Comparison of ENCODE assay signal across 1 cellular context in the genomic region with DNA sequence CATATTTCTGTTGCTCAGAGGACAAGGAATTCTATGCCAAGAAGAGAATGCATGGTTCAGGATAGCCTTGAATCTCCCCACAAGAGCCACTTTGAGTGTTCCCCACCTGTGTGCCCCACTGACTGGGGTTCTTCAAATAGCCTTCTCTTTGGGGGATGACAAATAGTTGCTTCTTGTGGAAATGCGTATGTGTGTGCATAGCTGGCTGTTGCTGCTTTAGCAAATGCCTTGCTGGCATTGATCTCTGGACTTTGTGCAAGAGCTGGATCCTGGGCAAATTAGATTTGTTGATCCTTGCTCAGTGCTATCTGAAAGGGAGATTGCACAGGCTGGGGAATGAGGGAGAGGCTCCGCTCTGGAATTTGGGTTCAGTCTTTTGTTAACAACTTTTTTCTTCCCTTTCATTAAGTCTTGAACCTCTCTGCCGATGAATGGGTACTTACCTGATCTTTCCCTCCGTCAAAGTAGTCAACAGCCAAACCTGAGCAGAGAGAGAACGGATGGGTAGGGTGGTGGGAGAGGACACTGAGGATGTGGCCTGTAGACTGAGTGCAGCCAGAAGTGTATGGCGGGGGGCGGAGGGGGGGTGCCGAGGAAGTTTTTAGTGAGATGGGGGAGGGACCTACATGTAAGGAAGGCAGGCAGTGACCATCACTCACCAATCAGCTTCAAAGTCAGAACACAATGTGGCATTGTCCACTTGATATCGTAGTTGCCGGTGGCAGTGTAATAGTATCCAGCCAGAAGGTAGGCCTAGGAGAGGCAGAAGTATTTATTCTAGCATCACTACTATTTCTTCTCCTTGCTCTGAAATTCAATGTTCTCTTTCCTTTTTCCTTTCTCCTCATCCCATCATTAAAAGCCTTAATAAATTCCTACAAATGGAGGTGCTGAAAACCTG.
TF ChIP-seq lines count a peak whose summit lies in the region.

No MANE protein-coding gene starts in this region.

TF ChIP-seq in HepG2, 621 proteins besides CTCF, POLR2A, EP300 and RAD21 (continued from another document and continues in another):
- TF ChIP-seq, protein P1, sequence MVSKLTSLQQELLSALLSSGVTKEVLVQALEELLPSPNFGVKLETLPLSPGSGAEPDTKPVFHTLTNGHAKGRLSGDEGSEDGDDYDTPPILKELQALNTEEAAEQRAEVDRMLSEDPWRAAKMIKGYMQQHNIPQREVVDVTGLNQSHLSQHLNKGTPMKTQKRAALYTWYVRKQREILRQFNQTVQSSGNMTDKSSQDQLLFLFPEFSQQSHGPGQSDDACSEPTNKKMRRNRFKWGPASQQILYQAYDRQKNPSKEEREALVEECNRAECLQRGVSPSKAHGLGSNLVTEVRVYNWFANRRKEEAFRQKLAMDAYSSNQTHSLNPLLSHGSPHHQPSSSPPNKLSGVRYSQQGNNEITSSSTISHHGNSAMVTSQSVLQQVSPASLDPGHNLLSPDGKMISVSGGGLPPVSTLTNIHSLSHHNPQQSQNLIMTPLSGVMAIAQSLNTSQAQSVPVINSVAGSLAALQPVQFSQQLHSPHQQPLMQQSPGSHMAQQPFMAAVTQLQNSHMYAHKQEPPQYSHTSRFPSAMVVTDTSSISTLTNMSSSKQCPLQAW (CRISPR knock-in tag; IDR thresholded peaks at IDR 0.05): peak; percentile 71; the same call in 1 of the 2 replicates
- TF ChIP-seq KLF9 (CRISPR knock-in tag; IDR thresholded peaks at IDR 0.05; ENCODE audit: low read depth): no peak
- no peak; the same call in 1 of the 2 replicates for TF ChIP-seq SRY (CRISPR knock-in tag; IDR thresholded peaks at IDR 0.05)
- TF ChIP-seq ZNF7 (CRISPR knock-in tag; IDR thresholded peaks at IDR 0.05): no peak
- TF ChIP-seq ZFP36L1 (CRISPR knock-in tag; IDR thresholded peaks at IDR 0.05): no peak
- peak; percentile 75; the same call in 1 of the 2 replicates for TF ChIP-seq SAP130 (CRISPR knock-in tag; IDR thresholded peaks at IDR 0.05; ENCODE audit: low read depth)
- TF ChIP-seq, protein P2, sequence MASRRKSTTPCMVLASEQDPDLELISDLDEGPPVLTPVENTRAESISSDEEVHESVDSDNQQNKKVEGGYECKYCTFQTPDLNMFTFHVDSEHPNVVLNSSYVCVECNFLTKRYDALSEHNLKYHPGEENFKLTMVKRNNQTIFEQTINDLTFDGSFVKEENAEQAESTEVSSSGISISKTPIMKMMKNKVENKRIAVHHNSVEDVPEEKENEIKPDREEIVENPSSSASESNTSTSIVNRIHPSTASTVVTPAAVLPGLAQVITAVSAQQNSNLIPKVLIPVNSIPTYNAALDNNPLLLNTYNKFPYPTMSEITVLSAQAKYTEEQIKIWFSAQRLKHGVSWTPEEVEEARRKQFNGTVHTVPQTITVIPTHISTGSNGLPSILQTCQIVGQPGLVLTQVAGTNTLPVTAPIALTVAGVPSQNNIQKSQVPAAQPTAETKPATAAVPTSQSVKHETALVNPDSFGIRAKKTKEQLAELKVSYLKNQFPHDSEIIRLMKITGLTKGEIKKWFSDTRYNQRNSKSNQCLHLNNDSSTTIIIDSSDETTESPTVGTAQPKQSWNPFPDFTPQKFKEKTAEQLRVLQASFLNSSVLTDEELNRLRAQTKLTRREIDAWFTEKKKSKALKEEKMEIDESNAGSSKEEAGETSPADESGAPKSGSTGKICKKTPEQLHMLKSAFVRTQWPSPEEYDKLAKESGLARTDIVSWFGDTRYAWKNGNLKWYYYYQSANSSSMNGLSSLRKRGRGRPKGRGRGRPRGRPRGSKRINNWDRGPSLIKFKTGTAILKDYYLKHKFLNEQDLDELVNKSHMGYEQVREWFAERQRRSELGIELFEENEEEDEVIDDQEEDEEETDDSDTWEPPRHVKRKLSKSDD (CRISPR knock-in tag; IDR thresholded peaks at IDR 0.05; ENCODE audit: low read depth): 0 out of 2 replicates have a peak, but pooled peaks have one; percentile 65
- peak; percentile 44 for TF ChIP-seq NR2C2 (CRISPR knock-in tag; IDR thresholded peaks at IDR 0.05; ENCODE audit: borderline replicate concordance)
- peak; percentile 49; the same call in 1 of the 2 replicates for TF ChIP-seq HOXA3 (CRISPR knock-in tag; IDR thresholded peaks at IDR 0.05)
- no peak for TF ChIP-seq ZNF781 (CRISPR knock-in tag; IDR thresholded peaks at IDR 0.05; ENCODE audit: borderline replicate concordance, not compliant biosample characterization)
- no peak for TF ChIP-seq ARID2 (CRISPR knock-in tag; IDR thresholded peaks at IDR 0.05; ENCODE audit: borderline replicate concordance)
- TF ChIP-seq ZNF230 (CRISPR knock-in tag; IDR thresholded peaks at IDR 0.05): 0 out of 2 replicates have a peak, but pooled peaks have one; percentile 33
- peak; percentile 85 for TF ChIP-seq CEBPG (CRISPR knock-in tag; IDR thresholded peaks at IDR 0.05)
- TF ChIP-seq, protein P3, sequence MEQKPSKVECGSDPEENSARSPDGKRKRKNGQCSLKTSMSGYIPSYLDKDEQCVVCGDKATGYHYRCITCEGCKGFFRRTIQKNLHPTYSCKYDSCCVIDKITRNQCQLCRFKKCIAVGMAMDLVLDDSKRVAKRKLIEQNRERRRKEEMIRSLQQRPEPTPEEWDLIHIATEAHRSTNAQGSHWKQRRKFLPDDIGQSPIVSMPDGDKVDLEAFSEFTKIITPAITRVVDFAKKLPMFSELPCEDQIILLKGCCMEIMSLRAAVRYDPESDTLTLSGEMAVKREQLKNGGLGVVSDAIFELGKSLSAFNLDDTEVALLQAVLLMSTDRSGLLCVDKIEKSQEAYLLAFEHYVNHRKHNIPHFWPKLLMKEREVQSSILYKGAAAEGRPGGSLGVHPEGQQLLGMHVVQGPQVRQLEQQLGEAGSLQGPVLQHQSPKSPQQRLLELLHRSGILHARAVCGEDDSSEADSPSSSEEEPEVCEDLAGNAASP (CRISPR knock-in tag; IDR thresholded peaks at IDR 0.05; ENCODE audit: borderline replicate concordance): no peak
- TF ChIP-seq, protein P4, sequence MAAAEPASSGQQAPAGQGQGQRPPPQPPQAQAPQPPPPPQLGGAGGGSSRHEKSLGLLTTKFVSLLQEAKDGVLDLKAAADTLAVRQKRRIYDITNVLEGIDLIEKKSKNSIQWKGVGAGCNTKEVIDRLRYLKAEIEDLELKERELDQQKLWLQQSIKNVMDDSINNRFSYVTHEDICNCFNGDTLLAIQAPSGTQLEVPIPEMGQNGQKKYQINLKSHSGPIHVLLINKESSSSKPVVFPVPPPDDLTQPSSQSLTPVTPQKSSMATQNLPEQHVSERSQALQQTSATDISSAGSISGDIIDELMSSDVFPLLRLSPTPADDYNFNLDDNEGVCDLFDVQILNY (CRISPR knock-in tag; conservative IDR thresholded peaks at IDR 0.05): no peak
- TF ChIP-seq ZNF614 (CRISPR knock-in tag; IDR thresholded peaks at IDR 0.05; ENCODE audit: borderline replicate concordance): no peak; the same call in 1 of the 2 replicates
- TF ChIP-seq HOXA9 (CRISPR knock-in tag; IDR thresholded peaks at IDR 0.05; ENCODE audit: borderline replicate concordance): no peak
- TF ChIP-seq CCAR2 (optimal IDR thresholded peaks at IDR 0.05; ENCODE audit: low read depth, low read length): peak; percentile 32
- no peak for TF ChIP-seq ZKSCAN1 (IDR thresholded peaks at IDR 0.05; ENCODE audit: low read length)
- no peak for TF ChIP-seq U2AF2 (IDR thresholded peaks at IDR 0.05; ENCODE audit: low read depth, low read length)
- TF ChIP-seq, protein P5, sequence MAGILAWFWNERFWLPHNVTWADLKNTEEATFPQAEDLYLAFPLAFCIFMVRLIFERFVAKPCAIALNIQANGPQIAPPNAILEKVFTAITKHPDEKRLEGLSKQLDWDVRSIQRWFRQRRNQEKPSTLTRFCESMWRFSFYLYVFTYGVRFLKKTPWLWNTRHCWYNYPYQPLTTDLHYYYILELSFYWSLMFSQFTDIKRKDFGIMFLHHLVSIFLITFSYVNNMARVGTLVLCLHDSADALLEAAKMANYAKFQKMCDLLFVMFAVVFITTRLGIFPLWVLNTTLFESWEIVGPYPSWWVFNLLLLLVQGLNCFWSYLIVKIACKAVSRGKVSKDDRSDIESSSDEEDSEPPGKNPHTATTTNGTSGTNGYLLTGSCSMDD (CRISPR knock-in tag; IDR thresholded peaks at IDR 0.05): no peak
- TF ChIP-seq, protein P6, sequence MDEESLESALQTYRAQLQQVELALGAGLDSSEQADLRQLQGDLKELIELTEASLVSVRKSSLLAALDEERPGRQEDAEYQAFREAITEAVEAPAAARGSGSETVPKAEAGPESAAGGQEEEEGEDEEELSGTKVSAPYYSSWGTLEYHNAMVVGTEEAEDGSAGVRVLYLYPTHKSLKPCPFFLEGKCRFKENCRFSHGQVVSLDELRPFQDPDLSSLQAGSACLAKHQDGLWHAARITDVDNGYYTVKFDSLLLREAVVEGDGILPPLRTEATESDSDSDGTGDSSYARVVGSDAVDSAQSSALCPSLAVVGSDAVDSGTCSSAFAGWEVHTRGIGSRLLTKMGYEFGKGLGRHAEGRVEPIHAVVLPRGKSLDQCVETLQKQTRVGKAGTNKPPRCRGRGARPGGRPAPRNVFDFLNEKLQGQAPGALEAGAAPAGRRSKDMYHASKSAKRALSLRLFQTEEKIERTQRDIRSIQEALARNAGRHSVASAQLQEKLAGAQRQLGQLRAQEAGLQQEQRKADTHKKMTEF (CRISPR knock-in tag; IDR thresholded peaks at IDR 0.05): peak; percentile 40; the same call in 1 of the 2 replicates
- TF ChIP-seq, protein P7, sequence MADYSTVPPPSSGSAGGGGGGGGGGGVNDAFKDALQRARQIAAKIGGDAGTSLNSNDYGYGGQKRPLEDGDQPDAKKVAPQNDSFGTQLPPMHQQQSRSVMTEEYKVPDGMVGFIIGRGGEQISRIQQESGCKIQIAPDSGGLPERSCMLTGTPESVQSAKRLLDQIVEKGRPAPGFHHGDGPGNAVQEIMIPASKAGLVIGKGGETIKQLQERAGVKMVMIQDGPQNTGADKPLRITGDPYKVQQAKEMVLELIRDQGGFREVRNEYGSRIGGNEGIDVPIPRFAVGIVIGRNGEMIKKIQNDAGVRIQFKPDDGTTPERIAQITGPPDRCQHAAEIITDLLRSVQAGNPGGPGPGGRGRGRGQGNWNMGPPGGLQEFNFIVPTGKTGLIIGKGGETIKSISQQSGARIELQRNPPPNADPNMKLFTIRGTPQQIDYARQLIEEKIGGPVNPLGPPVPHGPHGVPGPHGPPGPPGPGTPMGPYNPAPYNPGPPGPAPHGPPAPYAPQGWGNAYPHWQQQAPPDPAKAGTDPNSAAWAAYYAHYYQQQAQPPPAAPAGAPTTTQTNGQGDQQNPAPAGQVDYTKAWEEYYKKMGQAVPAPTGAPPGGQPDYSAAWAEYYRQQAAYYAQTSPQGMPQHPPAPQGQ (CRISPR knock-in tag; IDR thresholded peaks at IDR 0.05; ENCODE audit: borderline replicate concordance): no peak
- TF ChIP-seq ZNF619 (CRISPR knock-in tag; IDR thresholded peaks at IDR 0.05): no peak
- TF ChIP-seq, protein P8, sequence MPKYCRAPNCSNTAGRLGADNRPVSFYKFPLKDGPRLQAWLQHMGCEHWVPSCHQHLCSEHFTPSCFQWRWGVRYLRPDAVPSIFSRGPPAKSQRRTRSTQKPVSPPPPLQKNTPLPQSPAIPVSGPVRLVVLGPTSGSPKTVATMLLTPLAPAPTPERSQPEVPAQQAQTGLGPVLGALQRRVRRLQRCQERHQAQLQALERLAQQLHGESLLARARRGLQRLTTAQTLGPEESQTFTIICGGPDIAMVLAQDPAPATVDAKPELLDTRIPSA (CRISPR knock-in tag; IDR thresholded peaks at IDR 0.05; ENCODE audit: borderline replicate concordance): 0 out of 2 replicates have a peak, but pooled peaks have one; percentile 28
- TF ChIP-seq CENPX (CRISPR knock-in tag; IDR thresholded peaks at IDR 0.05): no peak
- no peak for TF ChIP-seq NCOA5 (CRISPR knock-in tag; IDR thresholded peaks at IDR 0.05)
- TF ChIP-seq ZNF510 (CRISPR knock-in tag; IDR thresholded peaks at IDR 0.05; ENCODE audit: low read depth): no peak
- peak; percentile 17; the same call in 1 of the 2 replicates for TF ChIP-seq ZNF792 (CRISPR knock-in tag; IDR thresholded peaks at IDR 0.05)
- TF ChIP-seq, protein P9, sequence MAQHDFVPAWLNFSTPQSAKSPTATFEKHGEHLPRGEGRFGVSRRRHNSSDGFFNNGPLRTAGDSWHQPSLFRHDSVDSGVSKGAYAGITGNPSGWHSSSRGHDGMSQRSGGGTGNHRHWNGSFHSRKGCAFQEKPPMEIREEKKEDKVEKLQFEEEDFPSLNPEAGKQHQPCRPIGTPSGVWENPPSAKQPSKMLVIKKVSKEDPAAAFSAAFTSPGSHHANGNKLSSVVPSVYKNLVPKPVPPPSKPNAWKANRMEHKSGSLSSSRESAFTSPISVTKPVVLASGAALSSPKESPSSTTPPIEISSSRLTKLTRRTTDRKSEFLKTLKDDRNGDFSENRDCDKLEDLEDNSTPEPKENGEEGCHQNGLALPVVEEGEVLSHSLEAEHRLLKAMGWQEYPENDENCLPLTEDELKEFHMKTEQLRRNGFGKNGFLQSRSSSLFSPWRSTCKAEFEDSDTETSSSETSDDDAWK (CRISPR knock-in tag; IDR thresholded peaks at IDR 0.05): no peak
- TF ChIP-seq PRMT3 (CRISPR knock-in tag; IDR thresholded peaks at IDR 0.05; ENCODE audit: borderline replicate concordance, low read depth): no peak
- 0 out of 2 replicates have a peak, but pooled peaks have one; percentile 44 for TF ChIP-seq WIZ (CRISPR knock-in tag; IDR thresholded peaks at IDR 0.05)
- TF ChIP-seq ISX (CRISPR knock-in tag; conservative IDR thresholded peaks at IDR 0.05): no peak
- TF ChIP-seq HDAC6 (IDR thresholded peaks at IDR 0.05; ENCODE audit: low read depth, low read length): no peak
- no peak for TF ChIP-seq JDP2 (CRISPR knock-in tag; IDR thresholded peaks at IDR 0.05; ENCODE audit: borderline replicate concordance)
- TF ChIP-seq HNRNPL (IDR thresholded peaks at IDR 0.05; ENCODE audit: low read depth, low read length): no peak
- peak; percentile 94; the same call in 1 of the 2 replicates for TF ChIP-seq ZNF205 (CRISPR knock-in tag; IDR thresholded peaks at IDR 0.05)
- TF ChIP-seq DNMT1 (CRISPR knock-in tag; IDR thresholded peaks at IDR 0.05): no peak
- TF ChIP-seq KMT2A (CRISPR knock-in tag; IDR thresholded peaks at IDR 0.05): no peak
- 0 out of 2 replicates have a peak, but pooled peaks have one; percentile 36 for TF ChIP-seq CHD4 (IDR thresholded peaks at IDR 0.05; ENCODE audit: borderline replicate concordance, low read length)
- no peak for TF ChIP-seq ARNT2 (CRISPR knock-in tag; IDR thresholded peaks at IDR 0.05; ENCODE audit: low read depth)
- peak; percentile 77; the same call in 1 of the 2 replicates for TF ChIP-seq FOXJ3 (CRISPR knock-in tag; IDR thresholded peaks at IDR 0.05; ENCODE audit: borderline replicate concordance)
- peak; percentile 43 for TF ChIP-seq RARA (CRISPR knock-in tag; IDR thresholded peaks at IDR 0.05)
